ENCODE assay signal across 8 cellular contexts in the genomic region with DNA sequence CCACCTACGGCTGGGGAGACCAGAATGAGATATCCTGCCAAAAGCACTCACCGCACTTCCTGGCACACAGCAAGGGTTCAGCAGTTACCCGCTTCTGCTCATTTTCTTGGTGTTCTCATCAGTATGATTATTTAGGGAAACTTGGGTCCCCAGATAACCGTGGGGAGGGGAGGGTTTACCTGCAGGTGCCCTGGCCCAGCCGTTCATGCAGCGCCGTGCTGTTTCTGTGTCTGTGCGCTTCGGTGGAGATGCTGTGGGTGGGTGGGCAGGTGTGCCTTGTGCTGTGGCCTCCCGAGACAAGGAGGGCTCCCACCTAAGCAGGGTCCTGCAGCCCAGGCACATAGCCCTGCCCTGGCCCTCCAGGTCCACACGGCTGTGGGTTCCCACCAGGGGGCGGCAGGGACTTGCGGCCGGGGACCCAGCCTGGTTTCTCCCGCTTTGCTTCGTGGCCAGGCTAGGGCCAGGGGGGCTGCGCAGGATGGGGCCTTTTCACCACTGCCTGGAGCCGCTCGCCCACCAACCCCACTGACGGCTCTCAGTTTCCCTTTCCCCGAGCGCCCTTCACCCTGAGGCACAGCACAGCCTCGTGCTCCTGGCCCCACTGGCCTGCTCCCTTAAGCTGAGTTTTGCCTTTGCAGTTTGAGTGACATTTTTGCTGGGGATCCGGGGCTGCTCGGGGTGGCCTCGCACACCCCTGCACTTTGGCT.
DNase-seq lines count a peak whose midpoint lies in the region; ATAC-seq and TF ChIP-seq lines count a peak whose summit lies in the region.

No MANE protein-coding gene starts in this region.

- H3K36me3 ChIP-seq in adipocyte (ENCODE audit: control insufficient read depth, insufficient read depth, low read length, severe bottlenecking) = no peaks in the 10 kb centered on the region
- H3K36me3 ChIP-seq in hepatocyte (replicated peaks; ENCODE audit: insufficient read depth, low read depth) = no peaks in the 10 kb centered on the region

- H3K4me2 ChIP-seq in hepatocyte = no peak overlapping the region

- 64% methylated on average over 26 of the region's 26 CpGs for WGBS in hepatocyte (ENCODE audit: low lambda C conversion rate, missing lambda C conversion rate)

- no peaks in the 10 kb centered on the region for H3K4me1 ChIP-seq in adipocyte (ENCODE audit: control insufficient read depth, insufficient read depth, low read length)
- no peaks in the 10 kb centered on the region for H3K4me1 ChIP-seq in hepatocyte (ENCODE audit: insufficient read depth)

- H3K4me3 ChIP-seq in adipocyte (ENCODE audit: low read length) (no peak overlapping the region), hepatocyte (no peak overlapping the region)

- TF ChIP-seq CTCF in GM10266 (IDR thresholded peaks at IDR 0.05; ENCODE audit: control insufficient read depth, insufficient read depth, low read depth, missing control alignments) (peak; percentile 83), hepatocyte (IDR thresholded peaks at IDR 0.05; ENCODE audit: poor library complexity) (peak; percentile 69)

- DNase-seq in GM10266 (ENCODE audit: extremely low spot score) (peak; percentile 84), T follicular helper cell (ENCODE audit: low read depth) (peak; percentile 55), adipocyte (ENCODE audit: low read depth) (peak; percentile 57), hepatocyte (ENCODE audit: low spot score) (peak; percentile 73), LoVo (ENCODE audit: low spot score) (no peak), NCI-H2029 treated with DMSO at 0.1 percent for 48 hours (lab: John Stamatoyannopoulos, UW) (no peak)
- peak; percentile 76 for DNase-seq in stimulated activated CD4-positive, alpha-beta T cell treated with anti-CD3 and anti-CD28 coated beads, Interleukin-15, amount 100 ng/mL, for 24 hours

- no peak overlapping the region for H3K27ac ChIP-seq in hepatocyte

- H2AFZ ChIP-seq in hepatocyte = no peak overlapping the region

- H3K9ac ChIP-seq in adipocyte (ENCODE audit: low read length) = peak overlapping the region; percentile 32

- H3K9me2 ChIP-seq in hepatocyte (replicated peaks; ENCODE audit: insufficient read depth) = no peaks in the 10 kb centered on the region

- no peaks in the 10 kb centered on the region for H3K27me3 ChIP-seq in adipocyte (replicated peaks; ENCODE audit: control insufficient read depth, insufficient read depth, low read length)
- no peaks in the 10 kb centered on the region for H3K27me3 ChIP-seq in hepatocyte

- no peaks in the 10 kb centered on the region for H3K79me2 ChIP-seq in hepatocyte

- no peaks in the 10 kb centered on the region for H4K20me1 ChIP-seq in hepatocyte (ENCODE audit: insufficient read depth, poor library complexity, severe bottlenecking)

- H3K9me3 ChIP-seq in adipocyte (ENCODE audit: control insufficient read depth, low read length) (no peaks in the 10 kb centered on the region), hepatocyte (ENCODE audit: low read depth) (no peaks in the 10 kb centered on the region)

- ATAC-seq in HG02759 (IDR thresholded peaks at IDR 0.05; ENCODE audit: unreplicated experiment) = peak; percentile 47

Comparison
In these comparisons a context has a peak if more than half of its experiments do, and no peak if none do; other contexts are left out.
1. DNase-seq: peak in GM10266 (single experiment), T follicular helper cell (single experiment), adipocyte (single experiment), hepatocyte (single experiment) and stimulated activated CD4-positive, alpha-beta T cell treated with anti-CD3 and anti-CD28 coated beads, Interleukin-15, amount 100 ng/mL, for 24 hours (single experiment); none in LoVo (single experiment) and NCI-H2029 treated with DMSO at 0.1 percent for 48 hours (single experiment).